In the genomic region with DNA sequence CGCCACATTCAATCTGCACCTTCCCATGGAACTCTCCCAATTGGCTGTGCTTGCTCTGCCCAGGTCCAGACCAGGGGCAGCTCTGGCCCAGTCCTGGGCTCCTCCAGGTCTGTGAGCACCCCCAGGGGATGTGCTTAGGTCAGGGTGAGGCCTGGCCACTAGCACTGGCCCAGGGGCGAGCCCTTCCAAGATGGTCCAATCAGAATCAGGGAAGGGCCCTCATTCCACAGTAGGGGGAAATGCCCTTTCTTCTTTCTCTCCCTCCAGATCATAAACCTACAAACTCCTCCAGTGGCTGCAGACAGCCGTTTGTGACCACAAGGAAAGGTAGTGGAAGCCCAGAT, we compare ENCODE assay signal across 21 cellular contexts.
DNase-seq lines count a peak whose midpoint lies in the region; ATAC-seq, FAIRE-seq and TF ChIP-seq lines count a peak whose summit lies in the region.
"Had no signal": no experiment of that assay in that cellular context is flagged by ENCODE, and none has a peak within 500 bp of the region (broad histone marks: within the 10 kb centered on the region; RNA-seq: fewer than 3 reads in every experiment).

No MANE protein-coding gene starts in this region.

- no peak overlapping the region for H2BK15ac ChIP-seq in mesendoderm (replicated peaks; ENCODE audit: low read depth)

- TF ChIP-seq POLR2A in gastrocnemius medialis (IDR thresholded peaks at IDR 0.05) (no peak), H54 (IDR thresholded peaks at IDR 0.05; ENCODE audit: low read depth, low read length) (no peak)

- H4K5ac ChIP-seq in mesendoderm (ENCODE audit: low read length) = no peak overlapping the region

- H3K9me3 Mint-ChIP-seq in activated T-helper 17 cell treated with anti-CD3 and anti-CD28 coated beads, Interleukin-2, amount 50 U/mL, for 72 hours = no peaks in the 10 kb centered on the region
- H3K9me3 Mint-ChIP-seq: HFFc6 had no signal

- in situ Hi-C loops in gastrocnemius medialis (cut with MboI; ENCODE audit: low sequenced_read_pairs in 4 of 4) = no loop called here

- no peaks in the 10 kb centered on the region for H3K79me1 ChIP-seq in mesendoderm (ENCODE audit: low read length)

- peak overlapping the region; percentile 65 for H3K27ac Mint-ChIP-seq in activated T-helper 17 cell treated with anti-CD3 and anti-CD28 coated beads, Interleukin-2, amount 50 U/mL, for 72 hours
- H3K27ac Mint-ChIP-seq: HFFc6 had no signal

- peaks cover 7% of the 10 kb centered on the region for H3K4me1 Mint-ChIP-seq in activated T-helper 17 cell treated with anti-CD3 and anti-CD28 coated beads, Interleukin-2, amount 50 U/mL, for 72 hours

- H3K4me1 ChIP-seq in mesendoderm (ENCODE audit: control insufficient read depth, low read depth, low read length) (no peaks in the 10 kb centered on the region), gastrocnemius medialis (peaks cover 22 to 30% of the 10 kb centered on the region in 2 donors)

- H3K27me3 ChIP-seq in H7 (ENCODE audit: control insufficient read depth, insufficient read depth, low read length) (no peaks in the 10 kb centered on the region), mesendoderm (ENCODE audit: insufficient read depth, low read length, poor library complexity) (no peaks in the 10 kb centered on the region), gastrocnemius medialis (no peaks in the 10 kb centered on the region)
- H3K27me3 ChIP-seq: MG63 had no signal

- no peak overlapping the region for H3K9ac ChIP-seq in mesendoderm (ENCODE audit: low read length)

- H3K4me2 ChIP-seq in mesendoderm (ENCODE audit: low read length) = no peak overlapping the region

- no peak overlapping the region for H3K4me3 Mint-ChIP-seq in activated T-helper 17 cell treated with anti-CD3 and anti-CD28 coated beads, Interleukin-2, amount 50 U/mL, for 72 hours
- H3K4me3 Mint-ChIP-seq: CD4-positive, alpha-beta memory T cell; HFFc6 had no signal

- DNase-seq in H7 (peak; percentile 73), mesendoderm (no peak), gastrocnemius medialis (no peak), SW480 (ENCODE audit: low spot score) (no peak), H54 (ENCODE audit: insufficient read length, low spot score) (no peak)
- no peak for DNase-seq in effector CD4-positive, alpha-beta T cell
- DNase-seq: ACHN; CD4-positive, alpha-beta memory T cell; DMS79 treated with DMSO at 0.1 percent for 48 hours; GDM1; HFFc6; MG63; NCI-H1105; NCI-H1694 treated with DMSO at 0.1 percent for 48 hours; NCI-H446; NCI-H748 treated with DMSO at 0.1 percent for 48 hours; PC-3 had no signal

- H3K27me3 Mint-ChIP-seq in activated T-helper 17 cell treated with anti-CD3 and anti-CD28 coated beads, Interleukin-2, amount 50 U/mL, for 72 hours = no peaks in the 10 kb centered on the region
- H3K27me3 Mint-ChIP-seq: CD4-positive, alpha-beta memory T cell had no signal

- no peak overlapping the region for H4K8ac ChIP-seq in mesendoderm (ENCODE audit: low read depth, low read length)

- no peak for FAIRE-seq in H54 (lab: Jason Lieb, UNC)
- FAIRE-seq: GM12892, GM19239 had no signal

- no peak overlapping the region for H3K23ac ChIP-seq in mesendoderm (ENCODE audit: low read length)

- H3K36me3 ChIP-seq in H7 (replicated peaks; ENCODE audit: control insufficient read depth, insufficient read depth, low read length) = no peaks in the 10 kb centered on the region
- H3K36me3 ChIP-seq in mesendoderm (ENCODE audit: control insufficient read depth, insufficient read depth, low read length) = no peaks in the 10 kb centered on the region
- no peaks in the 10 kb centered on the region for H3K36me3 ChIP-seq in gastrocnemius medialis
- H3K36me3 ChIP-seq: MG63 had no signal

- no peak overlapping the region for H3K4ac ChIP-seq in mesendoderm (ENCODE audit: low read depth, low read length)

- H3K79me2 ChIP-seq in mesendoderm (ENCODE audit: control insufficient read depth, insufficient read depth, low read length) = no peaks in the 10 kb centered on the region

- no CpG with 5 or more reads among the region's 3 CpGs for WGBS in mesendoderm (ENCODE audit: extremely low coverage, insufficient coverage, low lambda C conversion rate)

- no peak overlapping the region for H2AK5ac ChIP-seq in mesendoderm (ENCODE audit: low read length)

- H3K4me3 ChIP-seq in H7 (ENCODE audit: insufficient read depth, low read depth, low read length) (no peak overlapping the region), mesendoderm (ENCODE audit: low read length) (no peak overlapping the region), gastrocnemius medialis (no peak overlapping the region)
- H3K4me3 ChIP-seq: MG63 had no signal

- H2BK5ac ChIP-seq in mesendoderm (ENCODE audit: low read length) = no peak overlapping the region

- ATAC-seq in activated T-helper 17 cell treated with anti-CD3 and anti-CD28 coated beads, Interleukin-2, amount 50 U/mL, for 72 hours (replicated peaks) = no peak
- ATAC-seq in gastrocnemius medialis (peak; percentile 6 to 23), GM18498 (IDR thresholded peaks at IDR 0.05; ENCODE audit: unreplicated experiment) (no peak)
- ATAC-seq: PC-3 had no signal

- TF ChIP-seq CTCF in gastrocnemius medialis (IDR thresholded peaks at IDR 0.05 in 4 of 5, conservative IDR thresholded peaks at IDR 0.05 in 1 of 5) = no peak

- H3K36me3 Mint-ChIP-seq in activated T-helper 17 cell treated with anti-CD3 and anti-CD28 coated beads, Interleukin-2, amount 50 U/mL, for 72 hours (ENCODE audit: low read depth) = no peaks in the 10 kb centered on the region

- no peak overlapping the region for H2BK120ac ChIP-seq in mesendoderm (ENCODE audit: low read depth, low read length)

- intact Hi-C loops in gastrocnemius medialis (cut with DNase I; ENCODE audit: low total_unique reads) = loop anchor here (2.0 kb wide), 1 partner anchor 15 kb away; no protein-coding TSS in a partner anchor

- no peak overlapping the region for H3K18ac ChIP-seq in mesendoderm (ENCODE audit: low read length)

- H3K27ac ChIP-seq in mesendoderm (ENCODE audit: low read depth, low read length) (no peak overlapping the region), gastrocnemius medialis (peak overlapping the region; percentile 67 to 79 (median 76))

- peak overlapping the region; percentile 42 for H3K56ac ChIP-seq in mesendoderm (ENCODE audit: low read length)

- no peaks in the 10 kb centered on the region for H3K9me3 ChIP-seq in gastrocnemius medialis
- H3K9me3 ChIP-seq: MG63 had no signal

Comparison
In these comparisons a context has a peak if more than half of its experiments do, and no peak if none do; other contexts are left out.
1. ATAC-seq: peak in gastrocnemius medialis (2 of 2); none in activated T-helper 17 cell treated with anti-CD3 and anti-CD28 coated beads, Interleukin-2, amount 50 U/mL, for 72 hours (single experiment) and GM18498 (single experiment).